In the genomic region with DNA sequence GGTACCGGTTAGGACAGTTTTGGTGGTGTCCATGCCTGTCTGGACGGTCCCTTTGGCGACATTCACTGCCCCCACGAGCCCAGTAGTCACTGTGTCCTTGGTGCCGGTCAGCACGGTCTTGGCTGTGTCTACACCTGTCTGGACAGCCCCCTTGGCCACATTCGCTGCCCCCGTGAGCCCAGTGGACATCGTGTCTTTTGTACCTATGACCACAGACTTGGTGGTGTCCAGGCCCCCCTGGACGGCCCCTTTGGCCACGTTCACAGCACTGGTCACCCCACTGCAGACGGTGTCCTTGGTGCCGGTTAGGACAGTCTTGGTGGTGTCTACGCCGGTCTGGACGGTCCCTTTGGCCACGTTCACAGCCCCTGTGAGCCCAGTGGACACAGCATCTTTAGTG, we compare ENCODE assay signal across 1 cellular context.
TF ChIP-seq lines count a peak whose summit lies in the region.

No MANE protein-coding gene starts in this region.

TF ChIP-seq in H1, 55 proteins besides CTCF, POLR2A, EP300 and RAD21:
- TF ChIP-seq TCF12 (IDR thresholded peaks at IDR 0.05; ENCODE audit: low read depth, low read length): no peak
- no peak for TF ChIP-seq BRCA1 (IDR thresholded peaks at IDR 0.05; ENCODE audit: low read depth, low read length)
- no peak for TF ChIP-seq JUND (IDR thresholded peaks at IDR 0.05; ENCODE audit: low read length)
